ENCODE assay signal across 11 cellular contexts in genomic region chrX:15946783-15947550, GRCh38.
DNase-seq lines count a peak whose midpoint lies in the region; FAIRE-seq and TF ChIP-seq lines count a peak whose summit lies in the region.
"Had no signal": no experiment of that assay in that cellular context is flagged by ENCODE, and none has a peak within 500 bp of the region (broad histone marks: within the 10 kb centered on the region; RNA-seq: fewer than 3 reads in every experiment).

No MANE protein-coding gene starts in this region.

- peak overlapping the region; percentile 85 for H2AFZ ChIP-seq in neuronal stem cell (ENCODE audit: low read length)

- H3K79me1 ChIP-seq in neuronal stem cell (ENCODE audit: low read depth, low read length) = no peaks in the 10 kb centered on the region

- no peak overlapping the region for H2AK5ac ChIP-seq in neuronal stem cell (ENCODE audit: low read depth, low read length)

- no peak overlapping the region for H3K23ac ChIP-seq in neuronal stem cell (ENCODE audit: low read depth, low read length, poor library complexity)

- H3K36me3 ChIP-seq in neuronal stem cell (replicated peaks in 1 of 2; ENCODE audit: control insufficient read depth in 2 of 2, insufficient read depth in 2 of 2, low read length in 2 of 2) = no peaks in the 10 kb centered on the region

- H3K4me1 ChIP-seq in neuronal stem cell (ENCODE audit: control insufficient read depth in 2 of 2, insufficient read depth in 1 of 2, low read depth in 1 of 2, low read length in 2 of 2) = peaks cover 4 to 10% of the 10 kb centered on the region in 2 donors

- DNase-seq in GM12891 (ENCODE audit: insufficient read length, low spot score) (no peak), MV-4-11 (lab: John Stamatoyannopoulos, UW) (peak; percentile 58), dedifferentiated amniotic fluid mesenchymal stem cell (ENCODE audit: extremely low spot score) (peak; percentile 58), neuronal stem cell (ENCODE audit: low spot score) (no peak), DMS153 (lab: John Stamatoyannopoulos, UW) (no peak), hypothalamus (lab: John Stamatoyannopoulos, UW) (no peak), NCI-H510A treated with DMSO at 0.1 percent for 48 hours (lab: John Stamatoyannopoulos, UW) (no peak), G401 (ENCODE audit: low spot score) (no peak)
- DNase-seq: aorta, NCI-H1105 had no signal

- H3K9ac ChIP-seq in neuronal stem cell (ENCODE audit: low read depth, low read length, poor library complexity) = no peak overlapping the region

- peak; percentile 31 for FAIRE-seq in GM12891 (lab: Jason Lieb, UNC)
- FAIRE-seq: GM12878 had no signal

- H3K27me3 ChIP-seq in neuronal stem cell (ENCODE audit: control insufficient read depth in 3 of 3, insufficient read depth in 3 of 3, low read depth in 1 of 3, low read length in 3 of 3) = no peaks in the 10 kb centered on the region

- H2BK120ac ChIP-seq in neuronal stem cell (ENCODE audit: low read depth, low read length) = no peak overlapping the region

- H4K91ac ChIP-seq in neuronal stem cell (ENCODE audit: low read depth, low read length, poor library complexity) = no peak overlapping the region

- in situ Hi-C loops in G401 (cut with HindIII; ENCODE audit: low sequenced_read_pairs) = no loop called here

- H3K27ac ChIP-seq in neuronal stem cell (replicated peaks; ENCODE audit: low read length) = peak overlapping the region; percentile 58

- no peak for TF ChIP-seq POLR2A in GM12891 (IDR thresholded peaks at IDR 0.05; ENCODE audit: low read depth, low read length)

- H3K4me2 ChIP-seq in neuronal stem cell (ENCODE audit: insufficient read depth, low read length, poor library complexity, severe bottlenecking) = no peak overlapping the region

- no peak overlapping the region for H3K4ac ChIP-seq in neuronal stem cell (ENCODE audit: low read length)

- H2BK15ac ChIP-seq in neuronal stem cell (ENCODE audit: low read length) = no peak overlapping the region

- no peak overlapping the region for H3K14ac ChIP-seq in neuronal stem cell (ENCODE audit: low read length)

- no CpG with 5 or more reads among the region's 6 CpGs for WGBS in neuronal stem cell (ENCODE audit: extremely low coverage in 2 of 2, insufficient read length in 2 of 2, insufficient replicate concordance in 1 of 2), 2 donors

- no peak overlapping the region for H3K4me3 ChIP-seq in neuronal stem cell (ENCODE audit: low read length in 2 of 2)
- H3K4me3 ChIP-seq: GM12878 had no signal

- H2BK12ac ChIP-seq in neuronal stem cell (ENCODE audit: low read length) = no peak overlapping the region

- H2BK5ac ChIP-seq in neuronal stem cell (ENCODE audit: low read length) = no peak overlapping the region

- H3K18ac ChIP-seq in neuronal stem cell (ENCODE audit: low read length) = no peak overlapping the region

- H4K8ac ChIP-seq in neuronal stem cell (ENCODE audit: low read depth, low read length) = no peak overlapping the region

- H3K9me3 ChIP-seq in neuronal stem cell (replicated peaks in 1 of 2; ENCODE audit: control insufficient read depth in 2 of 2, insufficient read depth in 1 of 2, low read depth in 1 of 2, low read length in 2 of 2) = no peaks in the 10 kb centered on the region

TF ChIP-seq in GM12891, 5 proteins besides CTCF, POLR2A, EP300 and RAD21:
- TF ChIP-seq POU2F2 (IDR thresholded peaks at IDR 0.05; ENCODE audit: low read depth, low read length) (no peak), SPI1 (IDR thresholded peaks at IDR 0.05; ENCODE audit: low read depth, low read length) (no peak), TAF1 (IDR thresholded peaks at IDR 0.05; ENCODE audit: low read depth, low read length) (no peak), POLR2AphosphoS5 (IDR thresholded peaks at IDR 0.05; ENCODE audit: low read depth, low read length) (no peak), PAX5 (IDR thresholded peaks at IDR 0.05; ENCODE audit: insufficient read depth, low read length, severe bottlenecking) (no peak)

Comparison
In these comparisons a context has a peak if more than half of its experiments do, and no peak if none do; other contexts are left out.
1. DNase-seq: peak in MV-4-11 (single experiment) and dedifferentiated amniotic fluid mesenchymal stem cell (single experiment); none in GM12891 (single experiment), neuronal stem cell (single experiment), DMS153 (single experiment), hypothalamus (0 of 51), NCI-H510A treated with DMSO at 0.1 percent for 48 hours (single experiment) and G401 (single experiment).